In genomic region chr10:32360241-32360640, GRCh38 we compare ENCODE assay signal across 17 cellular contexts. TPM values are rescaled to one million over a fixed set of nuclear protein-coding genes. Genes with fewer than 3 reads are reported as not detected.
DNase-seq lines count a peak whose midpoint lies in the region; ATAC-seq and TF ChIP-seq lines count a peak whose summit lies in the region.
"Had no signal": no experiment of that assay in that cellular context is flagged by ENCODE, and none has a peak within 500 bp of the region (broad histone marks: within the 10 kb centered on the region; RNA-seq: fewer than 3 reads in every experiment).

No MANE protein-coding gene starts in this region.

- H3K9me3 ChIP-seq in endodermal cell (ENCODE audit: control insufficient read depth, low read length): peaks cover 2% of the 10 kb centered on the region
- H3K9me3 ChIP-seq: MG63 had no signal

- peaks cover 70% of the 10 kb centered on the region for H3K4me1 Mint-ChIP-seq in activated naive CD8-positive, alpha-beta T cell (ENCODE audit: low read depth)
- peaks cover 61% of the 10 kb centered on the region for H3K4me1 Mint-ChIP-seq in activated naive CD8-positive, alpha-beta T cell treated with anti-CD3 and anti-CD28 coated beads for 36 hours
- H3K4me1 Mint-ChIP-seq in endodermal cell: peaks cover 31% of the 10 kb centered on the region
- H3K4me1 Mint-ChIP-seq in stimulated activated effector memory CD8-positive, alpha-beta T cell treated with anti-CD3 and anti-CD28 coated beads, Interleukin-12 subunit alpha, Interleukin-12 subunit beta, amount 100 ng/mL, for 72 hours: peaks cover 66% of the 10 kb centered on the region

- H3K36me3 ChIP-seq in endodermal cell (ENCODE audit: control insufficient read depth, insufficient read depth, low read length): no peaks in the 10 kb centered on the region
- H3K36me3 ChIP-seq: MG63 had no signal

- no peak overlapping the region for H3K4me3 Mint-ChIP-seq in activated naive CD8-positive, alpha-beta T cell
- no peak overlapping the region for H3K4me3 Mint-ChIP-seq in activated naive CD8-positive, alpha-beta T cell treated with anti-CD3 and anti-CD28 coated beads for 36 hours
- no peak overlapping the region for H3K4me3 Mint-ChIP-seq in endodermal cell
- H3K4me3 Mint-ChIP-seq in stimulated activated effector memory CD8-positive, alpha-beta T cell treated with anti-CD3 and anti-CD28 coated beads, Interleukin-12 subunit alpha, Interleukin-12 subunit beta, amount 100 ng/mL, for 72 hours: no peak overlapping the region
- H3K4me3 Mint-ChIP-seq: HFFc6 had no signal

- peaks cover 20% of the 10 kb centered on the region for H3K36me3 Mint-ChIP-seq in activated naive CD8-positive, alpha-beta T cell
- H3K36me3 Mint-ChIP-seq in activated naive CD8-positive, alpha-beta T cell treated with anti-CD3 and anti-CD28 coated beads for 36 hours: peaks cover 29% of the 10 kb centered on the region
- H3K36me3 Mint-ChIP-seq in endodermal cell (ENCODE audit: low read depth): peaks cover 17% of the 10 kb centered on the region
- H3K36me3 Mint-ChIP-seq in stimulated activated effector memory CD8-positive, alpha-beta T cell treated with anti-CD3 and anti-CD28 coated beads, Interleukin-12 subunit alpha, Interleukin-12 subunit beta, amount 100 ng/mL, for 72 hours: peaks cover 17% of the 10 kb centered on the region

- no peaks in the 10 kb centered on the region for H3K27me3 Mint-ChIP-seq in activated naive CD8-positive, alpha-beta T cell
- H3K27me3 Mint-ChIP-seq in activated naive CD8-positive, alpha-beta T cell treated with anti-CD3 and anti-CD28 coated beads for 36 hours: no peaks in the 10 kb centered on the region
- no peaks in the 10 kb centered on the region for H3K27me3 Mint-ChIP-seq in endodermal cell (ENCODE audit: insufficient read depth)

- no peak overlapping the region for H3K4me3 ChIP-seq in endodermal cell (ENCODE audit: low read length)
- H3K4me3 ChIP-seq: BLaER1 treated with 17β-estradiol and CSF1 and Interleukin-3, amounts not matched to agents 10 nM and 100 nM; MG63 had no signal

- DNase-seq in SIG-M5 treated with dmso at 0.1 percent for 504 hours (lab: John Stamatoyannopoulos, UW; ENCODE audit: unreplicated experiment): peak; percentile 12
- no peak for DNase-seq in SIG-M5 (lab: John Stamatoyannopoulos, UW)
- no peak for DNase-seq in activated naive CD8-positive, alpha-beta T cell treated with anti-CD3 and anti-CD28 coated beads for 36 hours
- DNase-seq in endodermal cell: no peak
- no peak for DNase-seq in stimulated activated effector memory CD8-positive, alpha-beta T cell treated with anti-CD3 and anti-CD28 coated beads, Interleukin-12 subunit alpha, Interleukin-12 subunit beta, amount 100 ng/mL, for 72 hours (ENCODE audit: low spot score in 2 of 2)
- no peak for DNase-seq in H4 (ENCODE audit: low spot score)
- DNase-seq: COR-L47, GF-D8, HFFc6, MG63, NCI-H1105, NCI-H1930, OCI-M1, SHP77 treated with DMSO at 0.1 percent for 48 hours had no signal

- peak overlapping the region; percentile 56 for H3K27ac Mint-ChIP-seq in activated naive CD8-positive, alpha-beta T cell
- H3K27ac Mint-ChIP-seq in activated naive CD8-positive, alpha-beta T cell treated with anti-CD3 and anti-CD28 coated beads for 36 hours: no peak overlapping the region
- peak overlapping the region; percentile 9 for H3K27ac Mint-ChIP-seq in endodermal cell
- peak overlapping the region; percentile 27 for H3K27ac Mint-ChIP-seq in stimulated activated effector memory CD8-positive, alpha-beta T cell treated with anti-CD3 and anti-CD28 coated beads, Interleukin-12 subunit alpha, Interleukin-12 subunit beta, amount 100 ng/mL, for 72 hours
- H3K27ac Mint-ChIP-seq: HFFc6 had no signal

- peaks cover 3% of the 10 kb centered on the region for H3K4me1 ChIP-seq in endodermal cell (ENCODE audit: control insufficient read depth, insufficient read depth, low read length)

- 86 to 94% methylated on average over 1 of the region's 1 CpG for WGBS in endodermal cell (ENCODE audit: insufficient coverage in 1 of 2, insufficient read length in 1 of 2), 2 experiments

- no peak for ATAC-seq in stimulated activated effector memory CD8-positive, alpha-beta T cell treated with anti-CD3 and anti-CD28 coated beads, Interleukin-12 subunit alpha, Interleukin-12 subunit beta, amount 100 ng/mL, for 72 hours
- no peak for ATAC-seq in HG03159 (IDR thresholded peaks at IDR 0.05; ENCODE audit: unreplicated experiment)

- no peak overlapping the region for H3K27ac ChIP-seq in endodermal cell (ENCODE audit: low read depth, low read length)
- H3K27ac ChIP-seq: BLaER1 treated with 17β-estradiol and CSF1 and Interleukin-3, amounts not matched to agents 10 nM and 100 nM had no signal

- H3K27me3 ChIP-seq in endodermal cell (ENCODE audit: control insufficient read depth, insufficient read depth, low read length, poor library complexity, severe bottlenecking): no peaks in the 10 kb centered on the region
- H3K27me3 ChIP-seq: BLaER1 treated with 17β-estradiol and CSF1 and Interleukin-3, amounts not matched to agents 10 nM and 100 nM; MG63 had no signal

- no peak for TF ChIP-seq CTCF in endodermal cell (conservative IDR thresholded peaks at IDR 0.05)

- H3K9ac ChIP-seq in endodermal cell (ENCODE audit: extremely low read depth, low read length, poor library complexity, severe bottlenecking): no peak overlapping the region
- H3K9ac ChIP-seq: BLaER1 treated with 17β-estradiol and CSF1 and Interleukin-3, amounts not matched to agents 10 nM and 100 nM had no signal

- peaks cover 7% of the 10 kb centered on the region for H3K9me3 Mint-ChIP-seq in activated naive CD8-positive, alpha-beta T cell (ENCODE audit: low read depth)
- H3K9me3 Mint-ChIP-seq in activated naive CD8-positive, alpha-beta T cell treated with anti-CD3 and anti-CD28 coated beads for 36 hours: peaks cover 12% of the 10 kb centered on the region
- H3K9me3 Mint-ChIP-seq in endodermal cell: peaks cover 5% of the 10 kb centered on the region
- H3K9me3 Mint-ChIP-seq in stimulated activated effector memory CD8-positive, alpha-beta T cell treated with anti-CD3 and anti-CD28 coated beads, Interleukin-12 subunit alpha, Interleukin-12 subunit beta, amount 100 ng/mL, for 72 hours: no peaks in the 10 kb centered on the region
- H3K9me3 Mint-ChIP-seq: HFFc6 had no signal

RNA-seq across cellular contexts. Expression of gene EPC1, which starts 13.3 kb away (rescaled TPM):
- 10 to 100 TPM; 32.1 to 33.1 TPM for total RNA-seq in activated naive CD8-positive, alpha-beta T cell treated with anti-CD3 and anti-CD28 coated beads for 36 hours
- 10 to 100 TPM; 27.9 to 40.3 TPM for total RNA-seq in endodermal cell
- 32.5 TPM for polyA plus RNA-seq in endodermal cell (2013, experiment 1 of 2)
- 32.7 TPM for polyA plus RNA-seq in endodermal cell (2013, experiment 2 of 2)
- 8.2 and 9.4 TPM in 2 replicates for total RNA-seq in H4 (2014; rRNA removed; shearing (Covaris generic))
